In genomic region chr4:36374836-36375511, GRCh38 we compare ENCODE assay signal across 23 cellular contexts.
DNase-seq lines count a peak whose midpoint lies in the region; ATAC-seq, FAIRE-seq and TF ChIP-seq lines count a peak whose summit lies in the region.
"Had no signal": no experiment of that assay in that cellular context is flagged by ENCODE, and none has a peak within 500 bp of the region (broad histone marks: within the 10 kb centered on the region; RNA-seq: fewer than 3 reads in every experiment).

No MANE protein-coding gene starts in this region.

- intact Hi-C loops in kidney (cut with DNase I) (no loop called here), posterior vena cava (cut with DNase I) (no loop called here), upper lobe of right lung (cut with DNase I) (no loop called here)

- TF ChIP-seq CTCF in kidney (IDR thresholded peaks at IDR 0.05; ENCODE audit: borderline replicate concordance, extremely low read depth, insufficient read depth) = no peak
- TF ChIP-seq CTCF in upper lobe of right lung (IDR thresholded peaks at IDR 0.05) = no peak
- no peak for TF ChIP-seq CTCF in GM20000 (IDR thresholded peaks at IDR 0.05; ENCODE audit: extremely low read depth, missing control alignments)

- no peak overlapping the region for H3K4me3 ChIP-seq in kidney (ENCODE audit: low read length in 2 of 2)
- H3K4me3 ChIP-seq in upper lobe of right lung = no peak overlapping the region
- H3K4me3 ChIP-seq: A549 had no signal

- H3K27ac ChIP-seq in kidney (ENCODE audit: low read depth in 2 of 2, low read length in 2 of 2) (no peak overlapping the region), upper lobe of right lung (no peak overlapping the region)
- H3K27ac ChIP-seq: 22Rv1, A549, C4-2B had no signal

- DNase-seq in activated gamma-delta T cell (lab: John Stamatoyannopoulos, UW) (peak; percentile 6), activated gamma-delta T cell treated with Interleukin-2 at 50 U/mL for 16 hours (no peak), kidney (peak; percentile 74), posterior vena cava (ENCODE audit: low spot score) (peak; percentile 62), upper lobe of right lung (no peak), GM20000 (ENCODE audit: low spot score) (no peak), NCI-H526 treated with DMSO at 0.1 percent for 48 hours (lab: John Stamatoyannopoulos, UW) (no peak)
- DNase-seq: AML-193; Caco-2; CD4-positive, alpha-beta T cell; DMS153; DMS79; GDM1; GOT3; H7; HFFc6 had no signal

- H3K4me1 ChIP-seq in kidney (ENCODE audit: control insufficient read depth in 1 of 2, insufficient read depth in 1 of 2, low read depth in 1 of 2, low read length in 2 of 2) (no peaks in the 10 kb centered on the region), upper lobe of right lung (no peaks in the 10 kb centered on the region)
- H3K4me1 ChIP-seq: A549, Caco-2 had no signal

- no peak overlapping the region for H3K9ac ChIP-seq in kidney (ENCODE audit: low read length in 2 of 2)

- H3K9me3 ChIP-seq in kidney (ENCODE audit: control insufficient read depth in 1 of 2, low read length in 2 of 2) (peaks cover 0 to 2% of the 10 kb centered on the region in 2 donors), upper lobe of right lung (peaks cover 11% of the 10 kb centered on the region)
- H3K9me3 ChIP-seq: A549, Caco-2 had no signal

- no peaks in the 10 kb centered on the region for H3K27me3 ChIP-seq in upper lobe of right lung

- H3K36me3 ChIP-seq in kidney (ENCODE audit: control insufficient read depth in 1 of 2, insufficient read depth in 2 of 2, low read length in 2 of 2) (no peaks in the 10 kb centered on the region), upper lobe of right lung (no peaks in the 10 kb centered on the region)

- no peak for FAIRE-seq in kidney (lab: Jason Lieb, UNC)
- FAIRE-seq: A549, GM12892, HTR-8/SVneo had no signal

- ATAC-seq in upper lobe of right lung (peak; percentile 29), HG02885 (IDR thresholded peaks at IDR 0.05; ENCODE audit: poor library complexity, unreplicated experiment) (no peak)
- ATAC-seq: A549, HCT116 had no signal

Comparison
In these comparisons a context has a peak if more than half of its experiments do, and no peak if none do; other contexts are left out.
1. DNase-seq: peak in activated gamma-delta T cell (single experiment), kidney (single experiment) and posterior vena cava (single experiment); none in activated gamma-delta T cell treated with Interleukin-2 at 50 U/mL for 16 hours (single experiment), upper lobe of right lung (single experiment), GM20000 (single experiment) and NCI-H526 treated with DMSO at 0.1 percent for 48 hours (single experiment).